25 cellular contexts compared by ENCODE assay signal in genomic region chr20:227439-228105, GRCh38. TPM values are rescaled to one million over a fixed set of nuclear protein-coding genes. Genes with fewer than 3 reads are reported as not detected.
DNase-seq lines count a peak whose midpoint lies in the region; ATAC-seq and TF ChIP-seq lines count a peak whose summit lies in the region.
"Had no signal": no experiment of that assay in that cellular context is flagged by ENCODE, and none has a peak within 500 bp of the region (broad histone marks: within the 10 kb centered on the region; RNA-seq: fewer than 3 reads in every experiment).

No MANE protein-coding gene starts in this region.

- H3K27me3 ChIP-seq in Loucy (ENCODE audit: insufficient read depth, low read length, poor library complexity, severe bottlenecking) (no peaks in the 10 kb centered on the region), osteoblast (ENCODE audit: insufficient read depth, low read length) (no peaks in the 10 kb centered on the region)
- H3K27me3 ChIP-seq: colonic mucosa had no signal

- peaks cover 15 to 28% (median 27%) of the 10 kb centered on the region in 4 donors for H3K4me1 Mint-ChIP-seq in naive thymus-derived CD8-positive, alpha-beta T cell

- H3K27ac Mint-ChIP-seq in naive thymus-derived CD8-positive, alpha-beta T cell, result peak overlapping the region; percentile 26 to 87 (median 68)
- H3K27ac Mint-ChIP-seq: activated T-helper 2 cell treated with anti-CD3 and anti-CD28 coated beads, Interferon-gamma antibody, Interleukin-2, Interleukin-4, amounts not matched to agents 10 μg/mL and 5 μg/mL and 100 μg/mL, durations not matched to agents 14 hours and 24 hours and 36 hours; CD8-positive, alpha-beta memory T cell had no signal

- H3K4me1 ChIP-seq in Loucy (ENCODE audit: insufficient read depth, low read length, poor library complexity, severe bottlenecking) (peaks cover 11% of the 10 kb centered on the region), osteoblast (ENCODE audit: insufficient read depth, low read length) (no peaks in the 10 kb centered on the region)
- H3K4me1 ChIP-seq: colonic mucosa had no signal

- DNase-seq in SKM-1 treated with dmso at 0.1 percent for 144 hours (lab: John Stamatoyannopoulos, UW; ENCODE audit: unreplicated experiment), result peak; percentile 36
- no peak for DNase-seq in SKM-1 (lab: John Stamatoyannopoulos, UW; ENCODE audit: unreplicated experiment)
- peak; percentile 23 for DNase-seq in UCSD-AML1 (lab: John Stamatoyannopoulos, UW; ENCODE audit: unreplicated experiment)
- DNase-seq in naive thymus-derived CD8-positive, alpha-beta T cell, result peak in 3 of 10 donors; percentile 14 to 50 (median 42)
- DNase-seq in NCI-H2227 (lab: John Stamatoyannopoulos, UW; ENCODE audit: unreplicated experiment), result no peak
- no peak for DNase-seq in osteoblast (ENCODE audit: insufficient read length, low spot score, missing footprints)
- DNase-seq: 8988T; colonic mucosa; glutamatergic neuron; GOT3; NCI-H2081 treated with DMSO at 0.1 percent for 48 hours; NCI-H69; stimulated activated CD4-positive, alpha-beta T cell treated with anti-CD3 and anti-CD28 coated beads, Interleukin-4, amount 100 ng/mL, for 1 hour; stimulated activated CD8-positive, alpha-beta memory T cell treated with anti-CD3 and anti-CD28 coated beads, Interleukin-4, amount 100 ng/mL, for 48 hours; trophoblast cell had no signal

- H3K36me3 ChIP-seq in Loucy (ENCODE audit: insufficient read depth, low read length), result no peaks in the 10 kb centered on the region
- no peaks in the 10 kb centered on the region for H3K36me3 ChIP-seq in osteoblast (ENCODE audit: insufficient read depth, low read length)
- H3K36me3 ChIP-seq: colonic mucosa had no signal

- H2AFZ ChIP-seq in Loucy (ENCODE audit: low read length) (peak overlapping the region; percentile 56), osteoblast (ENCODE audit: low read length) (no peak overlapping the region)

- H3K4me2 ChIP-seq in Loucy (ENCODE audit: low read depth, low read length, poor library complexity, severe bottlenecking) (peak overlapping the region; percentile 11), osteoblast (ENCODE audit: insufficient read depth, low read length) (no peak overlapping the region)

- no peaks in the 10 kb centered on the region for H3K9me3 ChIP-seq in Loucy (ENCODE audit: insufficient read depth, low read depth, low read length)
- H3K9me3 ChIP-seq in osteoblast (ENCODE audit: low read depth, low read length), result no peaks in the 10 kb centered on the region
- H3K9me3 ChIP-seq: colonic mucosa had no signal

- H3K27ac ChIP-seq in osteoblast (ENCODE audit: low read depth, low read length), result no peak overlapping the region
- H3K27ac ChIP-seq: colonic mucosa, epithelial cell of prostate had no signal

- peak; percentile 71 to 86 for ATAC-seq in naive thymus-derived CD8-positive, alpha-beta T cell
- ATAC-seq in HG03159 (IDR thresholded peaks at IDR 0.05; ENCODE audit: unreplicated experiment), result no peak

- H3K4me3 ChIP-seq in Loucy (ENCODE audit: low read length, poor library complexity, severe bottlenecking) (no peak overlapping the region), osteoblast (ENCODE audit: insufficient read depth, low read length) (no peak overlapping the region)
- H3K4me3 ChIP-seq: colonic mucosa had no signal

- no peaks in the 10 kb centered on the region for H3K9me2 ChIP-seq in Loucy (replicated peaks; ENCODE audit: low read depth, low read length)

- no peak for TF ChIP-seq CTCF in Loucy (conservative IDR thresholded peaks at IDR 0.05; ENCODE audit: low read length)
- TF ChIP-seq CTCF in osteoblast (IDR thresholded peaks at IDR 0.05; ENCODE audit: extremely low read depth, low read depth, low read length), result no peak

- peaks cover 0 to 3% (median 0%) of the 10 kb centered on the region in 9 donors for H3K9me3 Mint-ChIP-seq in naive thymus-derived CD8-positive, alpha-beta T cell

- H3K27me3 Mint-ChIP-seq in naive thymus-derived CD8-positive, alpha-beta T cell, result peaks cover 0 to 2% (median 0%) of the 10 kb centered on the region in 5 donors

- POLR2A ChIA-PET in naive thymus-derived CD8-positive, alpha-beta T cell (lab: Charles Lee), result interaction anchor here (0.5 kb wide), 1 partner anchor 297 kb away, joined by 3 read pairs; no protein-coding TSS in a partner anchor

- H3K9ac ChIP-seq in Loucy (ENCODE audit: low read depth, low read length, poor library complexity, severe bottlenecking), result no peak overlapping the region

- no peaks in the 10 kb centered on the region for H3F3A ChIP-seq in Loucy (ENCODE audit: low read depth)

- H4K20me1 ChIP-seq in Loucy (ENCODE audit: insufficient read depth, low read length, poor library complexity, severe bottlenecking) (no peaks in the 10 kb centered on the region), osteoblast (ENCODE audit: insufficient read depth, low read length) (no peaks in the 10 kb centered on the region)

- H3K79me2 ChIP-seq in Loucy (ENCODE audit: insufficient read depth, low read length), result no peaks in the 10 kb centered on the region
- no peaks in the 10 kb centered on the region for H3K79me2 ChIP-seq in osteoblast (ENCODE audit: insufficient read depth, low read length)

- no peaks in the 10 kb centered on the region for H3K36me3 Mint-ChIP-seq in naive thymus-derived CD8-positive, alpha-beta T cell
- H3K36me3 Mint-ChIP-seq: CD8-positive, alpha-beta memory T cell had no signal

- H3K4me3 Mint-ChIP-seq in naive thymus-derived CD8-positive, alpha-beta T cell, result peak overlapping the region in 7 of 10 donors; percentile 6 to 54 (median 17)
- H3K4me3 Mint-ChIP-seq: CD8-positive, alpha-beta memory T cell had no signal

RNA-seq across cellular contexts. Expression of gene DEFB129, which starts 0.5 kb away (rescaled TPM):
- not detected for total RNA-seq in naive thymus-derived CD8-positive, alpha-beta T cell
- not detected for polyA plus RNA-seq in naive thymus-derived CD8-positive, alpha-beta T cell
- not detected in 2 replicates for total RNA-seq in osteoblast
- total RNA-seq: activated T-helper 2 cell treated with anti-CD3 and anti-CD28 coated beads, Interferon-gamma antibody, Interleukin-2, Interleukin-4, amounts not matched to agents 10 μg/mL and 5 μg/mL and 100 μg/mL, durations not matched to agents 14 hours and 24 hours and 36 hours; CD8-positive, alpha-beta memory T cell; colonic mucosa; Daoy; MCF 10A; mesenteric fat pad; omental fat pad; RPMI7951 had no signal
- polyA plus RNA-seq: CD8-positive, alpha-beta memory T cell had no signal

RNA-seq across cellular contexts. Expression of gene DEFB132, which starts 30.0 kb away (rescaled TPM):
- total RNA-seq in naive thymus-derived CD8-positive, alpha-beta T cell, result not detected
- not detected for polyA plus RNA-seq in naive thymus-derived CD8-positive, alpha-beta T cell
- total RNA-seq in osteoblast, result not detected in 2 replicates
- total RNA-seq: activated T-helper 2 cell treated with anti-CD3 and anti-CD28 coated beads, Interferon-gamma antibody, Interleukin-2, Interleukin-4, amounts not matched to agents 10 μg/mL and 5 μg/mL and 100 μg/mL, durations not matched to agents 14 hours and 24 hours and 36 hours; CD8-positive, alpha-beta memory T cell; colonic mucosa; Daoy; MCF 10A; RPMI7951 had no signal
- polyA plus RNA-seq: CD8-positive, alpha-beta memory T cell had no signal

RNA-seq across cellular contexts. Expression of gene DEFB128, which starts 38.1 kb away (rescaled TPM):
- total RNA-seq in naive thymus-derived CD8-positive, alpha-beta T cell, result not detected
- polyA plus RNA-seq in naive thymus-derived CD8-positive, alpha-beta T cell, result not detected
- total RNA-seq in osteoblast, result not detected in 2 replicates
- total RNA-seq: activated T-helper 2 cell treated with anti-CD3 and anti-CD28 coated beads, Interferon-gamma antibody, Interleukin-2, Interleukin-4, amounts not matched to agents 10 μg/mL and 5 μg/mL and 100 μg/mL, durations not matched to agents 14 hours and 24 hours and 36 hours; CD8-positive, alpha-beta memory T cell; colonic mucosa; Daoy; MCF 10A; mesenteric fat pad; omental fat pad; RPMI7951 had no signal
- polyA plus RNA-seq: CD8-positive, alpha-beta memory T cell had no signal

Comparison
In these comparisons a context has a peak if more than half of its experiments do, and no peak if none do; other contexts are left out.
1. DNase-seq: peak in SKM-1 treated with dmso at 0.1 percent for 144 hours (single experiment) and UCSD-AML1 (single experiment); none in SKM-1 (single experiment), NCI-H2227 (single experiment) and osteoblast (single experiment).